ENCODE assay signal across 8 cellular contexts in genomic region chr7:67163285-67163684, GRCh38.
DNase-seq lines count a peak whose midpoint lies in the region; ATAC-seq lines count a peak whose summit lies in the region.
"Not testable (repeated sequence)": the region's sequence is repeated elsewhere in the genome, so short reads cannot be mapped to it uniquely, and the experiment has no call there.

No MANE protein-coding gene starts in this region.

- DNase-seq in CD4-positive, alpha-beta memory T cell = peak; percentile 40 to 65 (median 60)
- DNase-seq in Kasumi-1 (lab: John Stamatoyannopoulos, UW) = peak; percentile 77
- DNase-seq in activated CD4-positive, alpha-beta T cell treated with anti-CD3 and anti-CD28 coated beads, Interleukin-2, amount 10 ng/mL, durations not matched to agents 24 days and 14 days = peak; percentile 58
- not testable (repeated sequence) for DNase-seq in activated naive CD4-positive, alpha-beta T cell treated with anti-CD3 and anti-CD28 coated beads, Interleukin-2, amount 50 U/mL, for 72 hours (ENCODE audit: low spot score in 2 of 2)
- DNase-seq in naive thymus-derived CD8-positive, alpha-beta T cell = peak in 8 of 10 donors; percentile 2 to 71 (median 46)

- POLR2A ChIA-PET in CD4-positive, alpha-beta memory T cell (lab: Charles Lee; ENCODE audit: partially characterized antibody) = interaction anchor here (1.2 kb wide), 1 partner anchor 139 kb away, joined by 6 read pairs; no protein-coding TSS in a partner anchor
- POLR2A ChIA-PET in naive thymus-derived CD8-positive, alpha-beta T cell (lab: Charles Lee) = not testable (repeated sequence)

- intact Hi-C loops in CD4-positive, alpha-beta memory T cell (cut with micrococcal nuclease); activated CD4-positive, alpha-beta T cell treated with anti-CD3 and anti-CD28 coated beads, Interleukin-2, amount 10 ng/mL, durations not matched to agents 24 days and 14 days (cut with micrococcal nuclease): not testable (repeated sequence)

- ATAC-seq in GM18858 (IDR thresholded peaks at IDR 0.05; ENCODE audit: unreplicated experiment) (peak; percentile 94), GM21515 (IDR thresholded peaks at IDR 0.05; ENCODE audit: unreplicated experiment) (peak; percentile 87), HG03108 (IDR thresholded peaks at IDR 0.05; ENCODE audit: unreplicated experiment) (peak; percentile 64)
- peak; percentile 77 to 84 for ATAC-seq in activated naive CD4-positive, alpha-beta T cell treated with anti-CD3 and anti-CD28 coated beads, Interleukin-2, amount 50 U/mL, for 72 hours
- peak; percentile 97 for ATAC-seq in naive thymus-derived CD8-positive, alpha-beta T cell

- not testable (repeated sequence) for H3K27ac ChIP-seq in CD4-positive, alpha-beta memory T cell (ENCODE audit: low read depth, low read length)

- H3K4me3 ChIP-seq in CD4-positive, alpha-beta memory T cell (ENCODE audit: low read length in 2 of 2) = not testable (repeated sequence)

- peak overlapping the region; percentile 22 to 78 (median 52) for H3K4me3 Mint-ChIP-seq in CD4-positive, alpha-beta memory T cell
- H3K4me3 Mint-ChIP-seq in activated CD4-positive, alpha-beta T cell treated with anti-CD3 and anti-CD28 coated beads, Interleukin-2, amount 10 ng/mL, durations not matched to agents 24 days and 14 days = not testable (repeated sequence)
- H3K4me3 Mint-ChIP-seq in naive thymus-derived CD8-positive, alpha-beta T cell = peak overlapping the region in 9 of 10 donors; percentile 61 to 82 (median 66)

- not testable (repeated sequence) for H3K27me3 ChIP-seq in CD4-positive, alpha-beta memory T cell (ENCODE audit: insufficient read depth, low read length)

- H3K36me3 ChIP-seq in CD4-positive, alpha-beta memory T cell (ENCODE audit: insufficient read depth, low read length) = not testable (repeated sequence)

- H3K4me1 Mint-ChIP-seq in CD4-positive, alpha-beta memory T cell = peaks cover 20 to 35% (median 25%) of the 10 kb centered on the region in 4 donors
- peaks cover 11% of the 10 kb centered on the region for H3K4me1 Mint-ChIP-seq in activated CD4-positive, alpha-beta T cell treated with anti-CD3 and anti-CD28 coated beads, Interleukin-2, amount 10 ng/mL, durations not matched to agents 24 days and 14 days
- H3K4me1 Mint-ChIP-seq in naive thymus-derived CD8-positive, alpha-beta T cell = peaks cover 12 to 29% (median 17%) of the 10 kb centered on the region in 4 donors

- H3K27ac Mint-ChIP-seq in CD4-positive, alpha-beta memory T cell = peak overlapping the region; percentile 9 to 89 (median 61)
- H3K27ac Mint-ChIP-seq in activated CD4-positive, alpha-beta T cell treated with anti-CD3 and anti-CD28 coated beads, Interleukin-2, amount 10 ng/mL, durations not matched to agents 24 days and 14 days = not testable (repeated sequence)
- peak overlapping the region in 1 of 2 donors; percentile 43 for H3K27ac Mint-ChIP-seq in activated naive CD4-positive, alpha-beta T cell treated with anti-CD3 and anti-CD28 coated beads, Interleukin-2, amount 50 U/mL, for 72 hours
- peak overlapping the region; percentile 10 to 91 (median 81) for H3K27ac Mint-ChIP-seq in naive thymus-derived CD8-positive, alpha-beta T cell

- CTCF ChIA-PET in CD4-positive, alpha-beta memory T cell (lab: Charles Lee; ENCODE audit: partially characterized antibody) = not testable (repeated sequence)

- not testable (repeated sequence) for H3K9me3 Mint-ChIP-seq in CD4-positive, alpha-beta memory T cell; activated CD4-positive, alpha-beta T cell treated with anti-CD3 and anti-CD28 coated beads, Interleukin-2, amount 10 ng/mL, durations not matched to agents 24 days and 14 days; activated naive CD4-positive, alpha-beta T cell treated with anti-CD3 and anti-CD28 coated beads, Interleukin-2, amount 50 U/mL, for 72 hours; naive thymus-derived CD8-positive, alpha-beta T cell

- H3K36me3 Mint-ChIP-seq in CD4-positive, alpha-beta memory T cell; activated CD4-positive, alpha-beta T cell treated with anti-CD3 and anti-CD28 coated beads, Interleukin-2, amount 10 ng/mL, durations not matched to agents 24 days and 14 days (ENCODE audit: low read depth); activated naive CD4-positive, alpha-beta T cell treated with anti-CD3 and anti-CD28 coated beads, Interleukin-2, amount 50 U/mL, for 72 hours; naive thymus-derived CD8-positive, alpha-beta T cell: not testable (repeated sequence)

- not testable (repeated sequence) for H3K4me1 ChIP-seq in CD4-positive, alpha-beta memory T cell (ENCODE audit: insufficient read depth, low read length)

- H3K27me3 Mint-ChIP-seq in CD4-positive, alpha-beta memory T cell; activated CD4-positive, alpha-beta T cell treated with anti-CD3 and anti-CD28 coated beads, Interleukin-2, amount 10 ng/mL, durations not matched to agents 24 days and 14 days; naive thymus-derived CD8-positive, alpha-beta T cell: not testable (repeated sequence)

- not testable (repeated sequence) for H3K9me3 ChIP-seq in CD4-positive, alpha-beta memory T cell (ENCODE audit: control insufficient read depth in 1 of 2, low read length in 2 of 2)
